In genomic region chr9:131791532-131792254, GRCh38 we compare ENCODE assay signal across 28 cellular contexts. TPM values are rescaled to one million over a fixed set of nuclear protein-coding genes. Genes with fewer than 3 reads are reported as not detected.
DNase-seq lines count a peak whose midpoint lies in the region; ATAC-seq, FAIRE-seq and TF ChIP-seq lines count a peak whose summit lies in the region.
"Had no signal": no experiment of that assay in that cellular context is flagged by ENCODE, and none has a peak within 500 bp of the region (broad histone marks: within the 10 kb centered on the region; RNA-seq: fewer than 3 reads in every experiment).

No MANE protein-coding gene starts in this region.

- H3K56ac ChIP-seq in H1 (replicated peaks; ENCODE audit: insufficient read length, low read depth, low read length): no peak overlapping the region

- no peak overlapping the region for H3K27ac ChIP-seq in WERI-Rb-1
- H3K27ac ChIP-seq in H1 (ENCODE audit: low read depth, low read length): no peak overlapping the region
- no peak overlapping the region for H3K27ac ChIP-seq in HepG2 (ENCODE audit: extremely low read length, insufficient read depth, low read length)
- H3K27ac ChIP-seq: A549; BLaER1 treated with 17β-estradiol and CSF1 and Interleukin-3, amounts not matched to agents 10 nM and 100 nM; KMS-11 had no signal

- H2BK12ac ChIP-seq in H1 (ENCODE audit: low read depth, low read length): no peak overlapping the region

- no peak overlapping the region for H3K18ac ChIP-seq in H1 (ENCODE audit: extremely low read depth, low read length)

- no peak for TF ChIP-seq EP300 in H1 (IDR thresholded peaks at IDR 0.05; ENCODE audit: borderline replicate concordance in 1 of 2, low read depth in 2 of 2, low read length in 2 of 2)
- no peak for TF ChIP-seq EP300 in HepG2 (IDR thresholded peaks at IDR 0.05; ENCODE audit: low read depth in 2 of 2, low read length in 2 of 2)
- no peak for TF ChIP-seq EP300 in HepG2 (CRISPR knock-in tag; IDR thresholded peaks at IDR 0.05; ENCODE audit: borderline replicate concordance)

- no peaks in the 10 kb centered on the region for H3K9me3 Mint-ChIP-seq in stimulated activated effector memory CD8-positive, alpha-beta T cell treated with anti-CD3 and anti-CD28 coated beads, Interleukin-12 subunit alpha, Interleukin-12 subunit beta, amount 100 ng/mL, for 72 hours
- H3K9me3 Mint-ChIP-seq: T-helper 1 cell treated with Interleukin-12 subunit alpha and Interleukin-12 subunit beta and Interleukin-4 antibody, amounts not matched to agents 30 μg/mL and 1 μg/mL, for 36 hours had no signal

- H3K4me1 ChIP-seq in H1 (replicated peaks in 1 of 4; ENCODE audit: control insufficient read depth in 3 of 4, insufficient read depth in 4 of 4, low read length in 3 of 4) (peaks cover 0 to 7% (median 6%) of the 10 kb centered on the region in 4 experiments; a peak in 6 of 7 replicates), HepG2 (ENCODE audit: insufficient read depth, low read length) (no peaks in the 10 kb centered on the region)
- H3K4me1 ChIP-seq: A549; BLaER1 treated with 17β-estradiol and CSF1 and Interleukin-3, amounts not matched to agents 10 nM and 100 nM; Caco-2; HAP-1 had no signal

- no peak overlapping the region for H2AK5ac ChIP-seq in H1 (ENCODE audit: low read depth, low read length)

- in situ Hi-C loops in G401 (cut with HindIII; ENCODE audit: low sequenced_read_pairs): no loop called here
- in situ Hi-C loops in HepG2 (cut with HindIII; ENCODE audit: extremely low pct_ligation_motif_present, low pct_unique_long_range_greater_than_20kb): no loop called here

- intact Hi-C loops in HepG2 (cut with micrococcal nuclease; ENCODE audit: unreplicated experiment): no loop called here

- H2BK20ac ChIP-seq in H1 (ENCODE audit: low read length): no peak overlapping the region

- H3K4ac ChIP-seq in H1 (replicated peaks; ENCODE audit: insufficient read length, low read depth, low read length): peak overlapping the region; percentile 61

- no peaks in the 10 kb centered on the region for H3K36me3 Mint-ChIP-seq in stimulated activated effector memory CD8-positive, alpha-beta T cell treated with anti-CD3 and anti-CD28 coated beads, Interleukin-12 subunit alpha, Interleukin-12 subunit beta, amount 100 ng/mL, for 72 hours

- H3K27ac Mint-ChIP-seq in stimulated activated effector memory CD8-positive, alpha-beta T cell treated with anti-CD3 and anti-CD28 coated beads, Interleukin-12 subunit alpha, Interleukin-12 subunit beta, amount 100 ng/mL, for 72 hours: no peak overlapping the region
- H3K27ac Mint-ChIP-seq: CD4-positive, alpha-beta T cell; HFFc6; T-helper 1 cell treated with Interleukin-12 subunit alpha and Interleukin-12 subunit beta and Interleukin-4 antibody, amounts not matched to agents 30 μg/mL and 1 μg/mL, for 36 hours had no signal

- peak; percentile 69 for DNase-seq in G401 (ENCODE audit: low spot score)
- peak; percentile 53 for DNase-seq in H7
- DNase-seq in WERI-Rb-1: peak; percentile 50
- DNase-seq in H1 (ENCODE audit: low read depth in 1 of 2, low spot score in 2 of 2): no peak
- no peak for DNase-seq in HepG2 (ENCODE audit: low spot score)
- no peak for DNase-seq in activated naive CD4-positive, alpha-beta T cell treated with Interleukin-2 at 50 U/mL for 16 hours
- no peak for DNase-seq in stimulated activated effector memory CD8-positive, alpha-beta T cell treated with anti-CD3 and anti-CD28 coated beads, Interleukin-12 subunit alpha, Interleukin-12 subunit beta, amount 100 ng/mL, for 72 hours (ENCODE audit: low spot score in 2 of 2)
- DNase-seq: AML-193; Caco-2; CD4-positive, alpha-beta T cell; EL; GF-D8; HFFc6; IMR-90; MM.1S; NCI-H1694 treated with DMSO at 0.1 percent for 48 hours; NCI-H446 treated with DMSO at 0.1 percent for 48 hours; NCI-H526; OCI-M1; SK-N-SH; SW 1271 had no signal

- H2AFZ ChIP-seq in H1 (ENCODE audit: low read length) (no peak overlapping the region), HepG2 (ENCODE audit: low read length) (no peak overlapping the region)

- H3K4me3 Mint-ChIP-seq in stimulated activated effector memory CD8-positive, alpha-beta T cell treated with anti-CD3 and anti-CD28 coated beads, Interleukin-12 subunit alpha, Interleukin-12 subunit beta, amount 100 ng/mL, for 72 hours: no peak overlapping the region
- H3K4me3 Mint-ChIP-seq: CD4-positive, alpha-beta T cell; HFFc6; T-helper 1 cell treated with Interleukin-12 subunit alpha and Interleukin-12 subunit beta and Interleukin-4 antibody, amounts not matched to agents 30 μg/mL and 1 μg/mL, for 36 hours had no signal

- H3K14ac ChIP-seq in H1 (ENCODE audit: insufficient read length): no peak overlapping the region

- H4K20me1 ChIP-seq in H1 (replicated peaks in 1 of 2; ENCODE audit: control insufficient read depth in 1 of 2, insufficient read depth in 2 of 2, low read length in 2 of 2): no peaks in the 10 kb centered on the region
- 0 out of 2 replicates have a peak, but pooled peaks cover 2% of the 10 kb centered on the region for H4K20me1 ChIP-seq in HepG2 (ENCODE audit: insufficient read depth, low read length)

- TF ChIP-seq RAD21 in H1 (IDR thresholded peaks at IDR 0.05 in 1 of 2, conservative IDR thresholded peaks at IDR 0.05 in 1 of 2; ENCODE audit: low read depth in 2 of 2, low read length in 2 of 2) (no peak), HepG2 (CRISPR knock-in tag; IDR thresholded peaks at IDR 0.05) (no peak)

- no peak for FAIRE-seq in H1 (lab: Jason Lieb, UNC)
- no peak for FAIRE-seq in HepG2 (lab: Jason Lieb, UNC)
- FAIRE-seq: A549, GM12891, RCC 7860 had no signal

- CTCF ChIA-PET in H1 (lab: Charles Lee; ENCODE audit: partially characterized antibody) (interaction anchor here (0.8 to 1.6 kb wide), 4 partner anchors 11 to 32 kb away, joined by 3 read pairs; no protein-coding TSS in a partner anchor), HepG2 (lab: Yijun Ruan, JAX; ENCODE audit: low intra/inter-chr PET ratio, low total read pairs) (no interaction called here)

- no peak overlapping the region for H4K91ac ChIP-seq in H1 (replicated peaks; ENCODE audit: insufficient read length, low read length)

- POLR2A ChIA-PET in H1 (lab: Charles Lee; ENCODE audit: partially characterized antibody) (interaction anchor here (1.7 kb wide), 1 partner anchor 27 kb away, joined by 3 read pairs; no protein-coding TSS in a partner anchor), HepG2 (lab: Yijun Ruan, JAX) (no interaction called here)

- no peaks in the 10 kb centered on the region for H3K79me1 ChIP-seq in H1 (ENCODE audit: low read depth, low read length)

- H3K4me2 ChIP-seq in H1 (ENCODE audit: insufficient read depth in 1 of 2, low read depth in 2 of 2, low read length in 2 of 2) (no peak overlapping the region), HepG2 (ENCODE audit: low read depth, low read length) (no peak overlapping the region)
- H3K4me2 ChIP-seq: A549; BLaER1 treated with 17β-estradiol and CSF1 and Interleukin-3, amounts not matched to agents 10 nM and 100 nM; KMS-11; SK-N-SH had no signal

- TF ChIP-seq CTCF in WERI-Rb-1 (IDR thresholded peaks at IDR 0.05; ENCODE audit: low read depth, low read length) (no peak), H1 (IDR thresholded peaks at IDR 0.05; ENCODE audit: control extremely low read depth in 1 of 3, insufficient read depth in 1 of 3, low read depth in 1 of 3, low read length in 3 of 3) (no peak), HepG2 (CRISPR knock-in tag; IDR thresholded peaks at IDR 0.05) (no peak)

- 0 out of 2 replicates have a peak overlapping the region, but pooled peaks have one; percentile 1 for H4K8ac ChIP-seq in H1 (ENCODE audit: extremely low read depth, insufficient read depth, low read length)

- H3K9me3 ChIP-seq in WERI-Rb-1 (ENCODE audit: severe bottlenecking) (peaks cover 7% of the 10 kb centered on the region), H1 (ENCODE audit: insufficient read depth in 2 of 2, low read depth in 1 of 2, low read length in 1 of 2) (peaks cover 0 to 9% of the 10 kb centered on the region in 2 experiments; a peak in 2 of 4 replicates), HepG2 (ENCODE audit: low read length) (no peaks in the 10 kb centered on the region)
- H3K9me3 ChIP-seq: Caco-2, HAP-1, SK-N-SH had no signal

- no peak overlapping the region for H3K9ac ChIP-seq in H1 (replicated peaks in 1 of 4; ENCODE audit: extremely low read depth in 1 of 4, low read depth in 3 of 4, low read length in 3 of 4)
- H3K9ac ChIP-seq in HepG2 (ENCODE audit: insufficient read depth, low read depth, low read length): no peak overlapping the region
- H3K9ac ChIP-seq: BLaER1 treated with 17β-estradiol and CSF1 and Interleukin-3, amounts not matched to agents 10 nM and 100 nM; KMS-11; SK-N-SH had no signal

- H3K36me3 ChIP-seq in H7 (replicated peaks; ENCODE audit: control insufficient read depth, insufficient read depth, low read length) (no peaks in the 10 kb centered on the region), WERI-Rb-1 (no peaks in the 10 kb centered on the region), H1 (ENCODE audit: control insufficient read depth in 2 of 4, insufficient read depth in 4 of 4, low read length in 3 of 4) (no peaks in the 10 kb centered on the region), HepG2 (replicated peaks in 1 of 2; ENCODE audit: control insufficient read depth in 1 of 2, insufficient read depth in 2 of 2, low read length in 2 of 2) (no peaks in the 10 kb centered on the region)
- H3K36me3 ChIP-seq: BLaER1 treated with 17β-estradiol and CSF1 and Interleukin-3, amounts not matched to agents 10 nM and 100 nM; HAP-1 had no signal

- H3K4me3 ChIP-seq in H7 (ENCODE audit: insufficient read depth, low read depth, low read length) (no peak overlapping the region), WERI-Rb-1 (ENCODE audit: low read depth, low read length) (no peak overlapping the region), H1 (ENCODE audit: extremely low read depth in 1 of 4, insufficient read depth in 2 of 4, low read depth in 3 of 4, low read length in 4 of 4) (no peak overlapping the region), HepG2 (replicated peaks in 1 of 3; ENCODE audit: insufficient read depth in 1 of 3, low read depth in 2 of 3, low read length in 3 of 3) (no peak overlapping the region)
- H3K4me3 ChIP-seq: A549; BLaER1 treated with 17β-estradiol and CSF1 and Interleukin-3, amounts not matched to agents 10 nM and 100 nM; HAP-1 had no signal

- ATAC-seq in HepG2: no peak; the same call in 2 of the 3 replicates
- no peak for ATAC-seq in stimulated activated effector memory CD8-positive, alpha-beta T cell treated with anti-CD3 and anti-CD28 coated beads, Interleukin-12 subunit alpha, Interleukin-12 subunit beta, amount 100 ng/mL, for 72 hours

- BruUV-seq in HepG2 (replicated peaks; lab: Mats Ljungman, UMichigan): no TSS peak

- H3K79me2 ChIP-seq in H1 (ENCODE audit: control insufficient read depth in 1 of 2, insufficient read depth in 2 of 2, low read length in 2 of 2) (no peaks in the 10 kb centered on the region), HepG2 (ENCODE audit: insufficient read depth, low read length) (no peaks in the 10 kb centered on the region)

- no peaks in the 10 kb centered on the region for H3K23me2 ChIP-seq in H1 (ENCODE audit: low read depth, low read length)

- no peak overlapping the region for H4K5ac ChIP-seq in H1 (ENCODE audit: insufficient read length, low read depth, low read length)

- peaks cover 9% of the 10 kb centered on the region for H3K4me1 Mint-ChIP-seq in stimulated activated effector memory CD8-positive, alpha-beta T cell treated with anti-CD3 and anti-CD28 coated beads, Interleukin-12 subunit alpha, Interleukin-12 subunit beta, amount 100 ng/mL, for 72 hours

- no peak overlapping the region for H2BK120ac ChIP-seq in H1 (replicated peaks; ENCODE audit: low read depth, low read length)

- no peak overlapping the region for H2BK15ac ChIP-seq in H1 (ENCODE audit: low read length)

- no peak overlapping the region for H2BK5ac ChIP-seq in H1 (ENCODE audit: low read depth, low read length)

- WGBS in H1 (ENCODE audit: extremely low coverage in 1 of 2, insufficient coverage in 1 of 2, insufficient read length in 1 of 2, insufficient replicate concordance in 2 of 2, low coverage in 1 of 2, low lambda C conversion rate in 2 of 2, missing lambda C conversion rate in 1 of 2), 2 experiments: 87% methylated on average over 23 of the region's 23 CpGs; no CpG with 5 or more reads in 1 of the 2 experiments
- WGBS in HepG2 (ENCODE audit: low lambda C conversion rate): 15% methylated on average over 4 of the region's 23 CpGs

- H3K23ac ChIP-seq in H1 (ENCODE audit: insufficient read length): no peak overlapping the region

- H3K27me3 ChIP-seq in H7 (ENCODE audit: control insufficient read depth, insufficient read depth, low read length): no peaks in the 10 kb centered on the region; the same call in 1 of the 2 replicates
- H3K27me3 ChIP-seq in WERI-Rb-1 (ENCODE audit: insufficient read depth, low read depth, severe bottlenecking): no peaks in the 10 kb centered on the region
- no peaks in the 10 kb centered on the region for H3K27me3 ChIP-seq in H1 (replicated peaks in 1 of 4; ENCODE audit: control insufficient read depth in 3 of 4, extremely low read depth in 1 of 4, insufficient read depth in 3 of 4, low read length in 3 of 4)
- peaks cover 8 to 47% of the 10 kb centered on the region in 2 experiments; a peak in 4 of 5 replicates for H3K27me3 ChIP-seq in HepG2 (ENCODE audit: control insufficient read depth in 1 of 2, insufficient read depth in 2 of 2, low read length in 2 of 2)
- H3K27me3 ChIP-seq: BLaER1 treated with 17β-estradiol and CSF1 and Interleukin-3, amounts not matched to agents 10 nM and 100 nM had no signal

- no peak for TF ChIP-seq POLR2A in H1 (IDR thresholded peaks at IDR 0.05; ENCODE audit: control extremely low read depth in 1 of 2, low read depth in 2 of 2, low read length in 2 of 2)
- no peak for TF ChIP-seq POLR2A in HepG2 (IDR thresholded peaks at IDR 0.05; ENCODE audit: insufficient read depth in 1 of 2, low read depth in 2 of 2, low read length in 2 of 2)

RNA-seq across cellular contexts. Expression of gene RAPGEF1, which starts 51.8 kb away (rescaled TPM):
- total RNA-seq in G401 (2014; rRNA removed; shearing (Covaris generic)): 31.0 and 40.8 TPM in 2 replicates
- total RNA-seq in H7 (2014; rRNA removed; shearing (Covaris generic)): 47.1 and 49.6 TPM in 2 replicates
- total RNA-seq in H1 (2021; fragmentation: NEBNext Ultra II Directional; extraction: Animal tissue kit (Norgen Biotek cat#: 25700)): 73.8 and 78.9 TPM in 2 replicates
- polyA plus RNA-seq in H1 (2011; rRNA removed) (29.7 and 38.2 TPM in 2 replicates), HepG2 (2011; rRNA removed) (38.9 and 46.6 TPM in 2 replicates)
- 28.4 TPM for polyA plus RNA-seq in H1 (2011; cell fraction: cytosol; rRNA removed)
- polyA plus RNA-seq in H1 (2011; cell fraction: nucleus; rRNA removed): 54.3 TPM
- polyA plus RNA-seq in H1 (2012, experiment 1 of 2): 39.8 to 47.1 TPM (median 45.5 TPM) in 4 replicates
- 36.6 TPM for polyA plus RNA-seq in H1 (2012, experiment 2 of 2)
- 43.6 TPM for polyA plus RNA-seq in H1 (2013, experiment 1 of 2)
- polyA plus RNA-seq in H1 (2013, experiment 2 of 2): 46.5 TPM
- 30.4 and 36.4 TPM in 2 replicates for polyA minus RNA-seq in H1 (2011; rRNA and poly(A)+ RNA removed)
- 22.6 TPM for polyA minus RNA-seq in H1 (2011; cell fraction: cytosol; rRNA and poly(A)+ RNA removed)
- polyA minus RNA-seq in H1 (2011; cell fraction: nucleus; rRNA and poly(A)+ RNA removed): 22.7 TPM
- total RNA-seq in HepG2 (2016; rRNA removed; fragmentation: Illumina TruSeq; extraction: Trizol): 21.2 and 21.7 TPM in 2 replicates
- total RNA-seq in HepG2 (2016; cell fraction: cytosol; rRNA removed; fragmentation: Illumina TruSeq; extraction: Trizol; ENCODE audit: low read depth): 6.1 and 9.4 TPM in 2 replicates
- 17.2 and 20.5 TPM in 2 replicates for total RNA-seq in HepG2 (2016; cell fraction: insoluble cytoplasmic fraction; rRNA removed; fragmentation: Illumina TruSeq; extraction: Trizol)
- 22.7 and 23.5 TPM in 2 replicates for total RNA-seq in HepG2 (2016; cell fraction: membrane; rRNA removed; fragmentation: Illumina TruSeq; extraction: Trizol)
- total RNA-seq in HepG2 (2016; cell fraction: nucleus; rRNA removed; fragmentation: Illumina TruSeq; extraction: Trizol): 15.4 and 18.1 TPM in 2 replicates
- polyA plus RNA-seq in HepG2 (2011; cell fraction: cytosol; rRNA removed): 29.9 and 30.8 TPM in 2 replicates
- 38.0 and 38.2 TPM in 2 replicates for polyA plus RNA-seq in HepG2 (2011; cell fraction: nucleus; rRNA removed)
- 36.7 and 38.5 TPM in 2 replicates for polyA plus RNA-seq in HepG2 (2012)
- polyA plus RNA-seq in HepG2 (2016; cell fraction: cytosol; fragmentation: Illumina TruSeq; extraction: Trizol; ENCODE audit: low read depth): 2.1 and 3.2 TPM in 2 replicates
- 16.9 and 24.5 TPM in 2 replicates for polyA plus RNA-seq in HepG2 (2016; cell fraction: insoluble cytoplasmic fraction; fragmentation: Illumina TruSeq; extraction: Trizol; ENCODE audit: low read depth)
- polyA plus RNA-seq in HepG2 (2016; cell fraction: membrane; fragmentation: Illumina TruSeq; extraction: Trizol; ENCODE audit: low read depth): 15.6 and 18.4 TPM in 2 replicates
- 22.7 and 25.7 TPM in 2 replicates for polyA plus RNA-seq in HepG2 (2016; cell fraction: nucleus; fragmentation: Illumina TruSeq; extraction: Trizol; ENCODE audit: insufficient read depth, low read depth)
- 31.8 and 52.5 TPM in 2 replicates for polyA minus RNA-seq in HepG2 (2011; rRNA and poly(A)+ RNA removed; ENCODE audit: low replicate concordance)
- 25.4 and 30.6 TPM in 2 replicates for polyA minus RNA-seq in HepG2 (2011; cell fraction: cytosol; rRNA and poly(A)+ RNA removed)
- 18.2 and 24.7 TPM in 2 replicates for polyA minus RNA-seq in HepG2 (2011; cell fraction: nucleus; rRNA and poly(A)+ RNA removed)

Comparison
In these comparisons a context has a peak if more than half of its experiments do, and no peak if none do; other contexts are left out.
1. DNase-seq: peak in G401 (single experiment), H7 (single experiment) and WERI-Rb-1 (single experiment); none in H1 (0 of 2), HepG2 (single experiment), activated naive CD4-positive, alpha-beta T cell treated with Interleukin-2 at 50 U/mL for 16 hours (single experiment) and stimulated activated effector memory CD8-positive, alpha-beta T cell treated with anti-CD3 and anti-CD28 coated beads, Interleukin-12 subunit alpha, Interleukin-12 subunit beta, amount 100 ng/mL, for 72 hours (0 of 2).